Comparison of ENCODE assay signal across 10 cellular contexts in the genomic region with DNA sequence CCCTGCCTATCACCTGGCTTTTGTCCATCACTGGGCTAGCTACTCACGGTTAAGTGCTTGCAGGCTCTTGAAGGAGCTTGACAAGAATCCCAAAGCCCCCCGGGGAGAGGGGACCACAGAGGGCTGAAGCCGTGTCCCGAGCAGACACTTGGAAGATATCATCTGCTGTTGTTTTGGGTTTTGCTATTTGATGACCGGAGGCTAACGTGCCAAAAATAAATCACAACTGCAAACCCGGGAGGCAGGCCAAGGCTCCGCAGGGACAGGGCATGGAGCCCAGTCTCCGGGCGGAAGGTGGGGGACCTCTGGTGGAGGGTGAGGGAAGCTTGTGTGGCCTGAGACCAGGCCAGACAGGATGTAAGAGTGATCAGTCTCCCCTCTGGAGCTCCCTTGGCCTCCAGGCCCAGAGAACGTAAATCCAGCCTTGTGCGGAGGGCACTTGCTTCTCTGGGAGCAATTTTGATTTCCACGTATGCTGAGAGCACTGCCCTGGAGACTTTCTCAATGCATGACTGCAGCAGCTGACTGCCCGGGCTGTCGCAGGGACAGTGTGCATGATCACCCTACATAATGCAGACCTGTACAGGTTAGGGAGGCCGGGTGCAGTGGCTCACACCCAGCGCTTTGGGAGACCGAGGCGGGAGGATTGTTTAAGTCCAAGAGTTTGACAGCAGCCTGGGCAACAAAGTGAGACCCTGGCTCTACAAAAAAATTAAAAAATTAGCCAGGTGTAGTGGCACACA. TPM values are rescaled to one million over a fixed set of nuclear protein-coding genes. Genes with fewer than 3 reads are reported as not detected.
DNase-seq lines count a peak whose midpoint lies in the region; ATAC-seq and TF ChIP-seq lines count a peak whose summit lies in the region.
"Had no signal": no experiment of that assay in that cellular context is flagged by ENCODE, and none has a peak within 500 bp of the region (broad histone marks: within the 10 kb centered on the region; RNA-seq: fewer than 3 reads in every experiment).

A gene (minus strand): TSS at position 164 of the 743 bp plus-strand sequence. CDS start 4,011 bp downstream, outside the sequence.

- H3K36me3 ChIP-seq in lower lobe of right lung: peaks cover 7% of the 10 kb centered on the region
- H3K36me3 ChIP-seq in upper lobe of left lung: peaks cover 0 to 3% (median 0%) of the 10 kb centered on the region in 4 donors
- no peaks in the 10 kb centered on the region for H3K36me3 ChIP-seq in CD8-positive, alpha-beta memory T cell (ENCODE audit: insufficient read depth, low read length)

- H3K27me3 ChIP-seq in lower lobe of right lung (ENCODE audit: low read depth) (no peaks in the 10 kb centered on the region), upper lobe of left lung (no peaks in the 10 kb centered on the region)
- H3K27me3 ChIP-seq in CD8-positive, alpha-beta memory T cell (ENCODE audit: insufficient read depth, low read length, poor library complexity, severe bottlenecking): no peaks in the 10 kb centered on the region

- no peaks in the 10 kb centered on the region for H3K27me3 Mint-ChIP-seq in CD8-positive, alpha-beta memory T cell
- H3K27me3 Mint-ChIP-seq: IgD-negative memory B cell; natural killer cell treated with Interleukin-12 subunit alpha and Interleukin-12 subunit beta and Interleukin-15 and Interleukin-18, amount 100 ng/mL, for 72 hours had no signal

- DNase-seq in EL (peak; percentile 83), NCI-H69 (lab: John Stamatoyannopoulos, UW) (peak; percentile 71), lower lobe of right lung (peak; percentile 65), upper lobe of left lung (peak; percentile 60 to 88), NCI-H2171 (lab: John Stamatoyannopoulos, UW) (no peak)
- DNase-seq in activated CD4-positive, alpha-beta T cell treated with anti-CD3 and anti-CD28 coated beads, Interleukin-2, amount 50 U/mL, for 48 hours: no peak
- DNase-seq in CD8-positive, alpha-beta memory T cell: no peak

- no peak within 1 kb of the TSS for H3K4me3 Mint-ChIP-seq in CD8-positive, alpha-beta memory T cell
- H3K4me3 Mint-ChIP-seq: IgD-negative memory B cell; natural killer cell treated with Interleukin-12 subunit alpha and Interleukin-12 subunit beta and Interleukin-15 and Interleukin-18, amount 100 ng/mL, for 72 hours had no signal

- H3K4me3 ChIP-seq in lower lobe of right lung (peak within 1 kb of the TSS; percentile 10), upper lobe of left lung (no peak within 1 kb of the TSS)
- H3K4me3 ChIP-seq in CD8-positive, alpha-beta memory T cell (ENCODE audit: low read length): no peak within 1 kb of the TSS

- TF ChIP-seq POLR2A in upper lobe of left lung (IDR thresholded peaks at IDR 0.05): no peak

- ATAC-seq in lower lobe of right lung (peak; percentile 92 to 93), upper lobe of left lung (ENCODE audit: low FRiP score in 2 of 2) (peak; percentile 85 to 86)

- no peaks in the 10 kb centered on the region for H3K4me1 Mint-ChIP-seq in CD8-positive, alpha-beta memory T cell

- H3K9me3 Mint-ChIP-seq in CD8-positive, alpha-beta memory T cell: no peaks in the 10 kb centered on the region
- H3K9me3 Mint-ChIP-seq: IgD-negative memory B cell; natural killer cell treated with Interleukin-12 subunit alpha and Interleukin-12 subunit beta and Interleukin-15 and Interleukin-18, amount 100 ng/mL, for 72 hours had no signal

- CTCF ChIA-PET in CD8-positive, alpha-beta memory T cell (lab: Charles Lee): interaction anchor here (0.6 kb wide), 1 partner anchor 25 kb away, joined by 3 read pairs; no protein-coding TSS in a partner anchor

- POLR2A ChIA-PET in CD8-positive, alpha-beta memory T cell (lab: Charles Lee): interaction anchor here (1.0 kb wide), 1 partner anchor 29 kb away, joined by 12 read pairs; a partner anchor contains a TSS

- H3K27ac ChIP-seq in cingulate gyrus (ENCODE audit: low read depth, low read length) (peak within 1 kb of the TSS; percentile 90), lower lobe of right lung (peak within 1 kb of the TSS; percentile 9), upper lobe of left lung (peak within 1 kb of the TSS in 2 of 4 donors; percentile 9 to 17)
- no peak within 1 kb of the TSS for H3K27ac ChIP-seq in CD8-positive, alpha-beta memory T cell (ENCODE audit: low read depth, low read length)

- TF ChIP-seq EP300 in upper lobe of left lung (IDR thresholded peaks at IDR 0.05): no peak

- WGBS in upper lobe of left lung, 2 donors: 46 to 56% methylated on average over 9 to 19 of the region's 19 CpGs

- intact Hi-C loops in lower lobe of right lung (cut with DNase I): no loop called here

- peaks cover 0 to 13% (median 2%) of the 10 kb centered on the region in 3 donors for H3K36me3 Mint-ChIP-seq in CD8-positive, alpha-beta memory T cell
- H3K36me3 Mint-ChIP-seq: natural killer cell treated with Interleukin-12 subunit alpha and Interleukin-12 subunit beta and Interleukin-15 and Interleukin-18, amount 100 ng/mL, for 72 hours had no signal

- no peaks in the 10 kb centered on the region for H3K9me3 ChIP-seq in lower lobe of right lung
- H3K9me3 ChIP-seq in upper lobe of left lung: no peaks in the 10 kb centered on the region
- no peaks in the 10 kb centered on the region for H3K9me3 ChIP-seq in CD8-positive, alpha-beta memory T cell (ENCODE audit: low read length)

- H3K4me1 ChIP-seq in lower lobe of right lung (peaks cover 17% of the 10 kb centered on the region), upper lobe of left lung (peaks cover 9 to 12% (median 10%) of the 10 kb centered on the region in 4 donors)
- H3K4me1 ChIP-seq in CD8-positive, alpha-beta memory T cell (ENCODE audit: insufficient read depth, low read length): no peaks in the 10 kb centered on the region

- TF ChIP-seq CTCF in lower lobe of right lung (IDR thresholded peaks at IDR 0.05) (peak; percentile 69), upper lobe of left lung (IDR thresholded peaks at IDR 0.05) (peak in 4 of 6 experiments; percentile 28 to 39 (median 34))

- peak within 1 kb of the TSS in 4 of 8 donors; percentile 11 to 83 (median 46) for H3K27ac Mint-ChIP-seq in CD8-positive, alpha-beta memory T cell
- H3K27ac Mint-ChIP-seq: natural killer cell treated with Interleukin-12 subunit alpha and Interleukin-12 subunit beta and Interleukin-15 and Interleukin-18, amount 100 ng/mL, for 72 hours had no signal

RNA-seq across cellular contexts. Expression of the gene that starts here (rescaled TPM):
- total RNA-seq in lower lobe of right lung (1.1 TPM), upper lobe of left lung (1 to 10 TPM in 2 of 6 donors, under 1 TPM in 3, not detected in 1; 0.30 to 2.4 (median 0.60) TPM)
- 1 to 10 TPM; 1.2 TPM for total RNA-seq in CD8-positive, alpha-beta memory T cell
- 0.95 TPM for polyA plus RNA-seq in CD8-positive, alpha-beta memory T cell
- polyA plus RNA-seq: IgD-negative memory B cell had no signal

Comparison
In these comparisons a context has a peak if more than half of its experiments do, and no peak if none do; other contexts are left out.
1. DNase-seq: peak in EL (single experiment), NCI-H69 (single experiment), lower lobe of right lung (single experiment) and upper lobe of left lung (2 of 2); none in NCI-H2171 (single experiment), activated CD4-positive, alpha-beta T cell treated with anti-CD3 and anti-CD28 coated beads, Interleukin-2, amount 50 U/mL, for 48 hours (0 of 2) and CD8-positive, alpha-beta memory T cell (0 of 5).